Comparison of ENCODE assay signal across 16 cellular contexts in the genomic region with DNA sequence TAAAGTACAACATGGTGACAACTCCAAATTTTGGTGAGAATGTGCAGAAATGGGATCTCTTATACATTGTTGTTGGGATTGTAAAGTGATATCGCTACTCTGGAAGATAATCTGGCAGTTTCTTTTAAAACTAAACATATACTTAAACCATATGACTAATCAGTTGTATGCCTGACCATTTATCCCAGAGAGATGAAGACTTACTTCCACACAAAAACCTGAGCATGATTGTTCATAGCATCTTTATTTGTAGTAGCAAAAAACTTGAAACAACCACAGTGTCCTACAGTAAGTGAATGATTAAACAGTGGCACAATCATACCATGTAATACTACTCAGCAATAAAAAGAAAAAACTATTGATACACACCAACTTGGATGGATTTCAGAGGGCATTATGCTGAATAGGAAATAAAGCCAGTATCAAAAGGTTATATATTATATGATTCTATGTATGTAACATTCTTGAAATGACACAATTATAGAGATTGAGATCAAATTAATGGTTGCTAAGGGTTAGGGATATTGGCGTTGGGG. TPM values are rescaled to one million over a fixed set of nuclear protein-coding genes. Genes with fewer than 3 reads are reported as not detected.
DNase-seq lines count a peak whose midpoint lies in the region; ATAC-seq, FAIRE-seq and TF ChIP-seq lines count a peak whose summit lies in the region.
"Had no signal": no experiment of that assay in that cellular context is flagged by ENCODE, and none has a peak within 500 bp of the region (broad histone marks: within the 10 kb centered on the region; RNA-seq: fewer than 3 reads in every experiment).

No MANE protein-coding gene starts in this region.

- H3K9me3 ChIP-seq in GM12878 (replicated peaks; ENCODE audit: control insufficient read depth, insufficient read depth, low read length) = no peaks in the 10 kb centered on the region; the same call in 2 of the 3 replicates
- no peaks in the 10 kb centered on the region for H3K9me3 ChIP-seq in osteoblast (ENCODE audit: low read depth, low read length)
- no peaks in the 10 kb centered on the region for H3K9me3 ChIP-seq in vagina

- POLR2A ChIA-PET in GM12878 (lab: Charles Lee) = no interaction called here

- H3K27ac ChIP-seq in GM12878 (ENCODE audit: control insufficient read depth, insufficient read depth) (no peak overlapping the region), osteoblast (ENCODE audit: low read depth, low read length) (no peak overlapping the region), vagina (no peak overlapping the region)

- H3K36me3 ChIP-seq in GM12878 (ENCODE audit: control insufficient read depth in 2 of 2, insufficient read depth in 2 of 2, low read length in 1 of 2) = no peaks in the 10 kb centered on the region
- H3K36me3 ChIP-seq in osteoblast (ENCODE audit: insufficient read depth, low read length) = no peaks in the 10 kb centered on the region
- H3K36me3 ChIP-seq in vagina = no peaks in the 10 kb centered on the region

- no peaks in the 10 kb centered on the region for H3K79me2 ChIP-seq in GM12878 (ENCODE audit: control insufficient read depth, insufficient read depth, low read length)
- H3K79me2 ChIP-seq in osteoblast (ENCODE audit: insufficient read depth, low read length) = no peaks in the 10 kb centered on the region

- RAD21 ChIA-PET in GM12878 (lab: Charles Lee; ENCODE audit: unreplicated experiment) = no interaction called here

- in situ Hi-C loops in GM12878 (cut with MboI) = no loop called here

- no peaks in the 10 kb centered on the region for H3K4me1 ChIP-seq in GM12878 (ENCODE audit: control insufficient read depth, insufficient read depth, low read length)
- H3K4me1 ChIP-seq in osteoblast (ENCODE audit: insufficient read depth, low read length) = no peaks in the 10 kb centered on the region
- no peaks in the 10 kb centered on the region for H3K4me1 ChIP-seq in vagina

- no peak for TF ChIP-seq POLR2A in GM12878 (IDR thresholded peaks at IDR 0.05; ENCODE audit: low read depth, low read length)
- no peak for TF ChIP-seq POLR2A in vagina (IDR thresholded peaks at IDR 0.05)

- FAIRE-seq in GM18507 (lab: Jason Lieb, UNC) = peak; percentile 60
- FAIRE-seq in GM12878 (lab: Jason Lieb, UNC) = peak; percentile 23
- FAIRE-seq: G401.6, GM12892, GM19239 had no signal

- intact Hi-C loops in GM12878 (cut with micrococcal nuclease; ENCODE audit: unreplicated experiment) (no loop called here), vagina (cut with DNase I) (no loop called here)

- no TSS peak for BruUV-seq in GM12878 (replicated peaks; lab: Mats Ljungman, UMichigan)

- H4K20me1 ChIP-seq in GM12878 (ENCODE audit: control insufficient read depth, insufficient read depth) (no peaks in the 10 kb centered on the region), osteoblast (ENCODE audit: insufficient read depth, low read length) (no peaks in the 10 kb centered on the region)

- no peak for TF ChIP-seq RAD21 in GM12878 (IDR thresholded peaks at IDR 0.05; ENCODE audit: insufficient read depth, low read depth, low read length)

- SMC1A ChIA-PET in GM12878 (lab: Charles Lee; ENCODE audit: uncharacterized antibody, unreplicated experiment) = no interaction called here

- no peak overlapping the region for H2AFZ ChIP-seq in GM12878 (ENCODE audit: control insufficient read depth, low read depth, low read length)
- no peak overlapping the region for H2AFZ ChIP-seq in osteoblast (ENCODE audit: low read length)
- H2AFZ ChIP-seq: GM23338 had no signal

- CTCF ChIA-PET in GM12878 (lab: Yijun Ruan, JAX) = no interaction called here

- no peak for TF ChIP-seq EP300 in GM12878 (IDR thresholded peaks at IDR 0.05; ENCODE audit: borderline replicate concordance in 1 of 2, control insufficient read depth in 1 of 2, low read depth in 2 of 2, low read length in 2 of 2)

- TF ChIP-seq CTCF in GM12878 (IDR thresholded peaks at IDR 0.05 in 2 of 3, conservative IDR thresholded peaks at IDR 0.05 in 1 of 3; ENCODE audit: control insufficient read depth in 2 of 3, extremely low read depth in 1 of 3, insufficient read depth in 1 of 3, low read depth in 3 of 3, low read length in 3 of 3) (no peak), osteoblast (IDR thresholded peaks at IDR 0.05; ENCODE audit: extremely low read depth, low read depth, low read length) (no peak), vagina (IDR thresholded peaks at IDR 0.05) (no peak)

- DNase-seq in GM18507 (ENCODE audit: extremely low spot score, insufficient read length, low read depth) = no peak
- DNase-seq in GM12878 (ENCODE audit: low read depth, low spot score) = no peak
- DNase-seq in left lobe of liver (ENCODE audit: low spot score) = no peak
- peak; percentile 47 for DNase-seq in osteoblast (ENCODE audit: insufficient read length, low spot score, missing footprints)
- DNase-seq in amygdala (lab: John Stamatoyannopoulos, UW) = no peak
- DNase-seq in vagina (ENCODE audit: extremely low spot score in 2 of 2) = no peak
- DNase-seq in T-helper 1 cell = no peak
- DNase-seq: C1 segment of cervical spinal cord; CD4-positive, alpha-beta T cell; DMS79; H9 had no signal

- no peaks in the 10 kb centered on the region for H3K27me3 ChIP-seq in GM12878 (replicated peaks in 1 of 2; ENCODE audit: control insufficient read depth in 2 of 2, insufficient read depth in 2 of 2, low read length in 1 of 2)
- H3K27me3 ChIP-seq in osteoblast (ENCODE audit: insufficient read depth, low read length) = no peaks in the 10 kb centered on the region
- no peaks in the 10 kb centered on the region for H3K27me3 ChIP-seq in vagina

- WGBS in GM12878 (ENCODE audit: insufficient coverage, insufficient replicate concordance, low lambda C conversion rate, missing lambda C conversion rate) = 66% methylated on average over 2 of the region's 2 CpGs

- H3K4me3 ChIP-seq in GM12878 (no peak overlapping the region), osteoblast (ENCODE audit: insufficient read depth, low read length) (no peak overlapping the region), vagina (no peak overlapping the region)
- H3K4me3 ChIP-seq: GM23338 had no signal

- H3K4me2 ChIP-seq in GM12878 (ENCODE audit: control insufficient read depth, insufficient read depth) (no peak overlapping the region), osteoblast (ENCODE audit: insufficient read depth, low read length) (no peak overlapping the region)
- H3K4me2 ChIP-seq: GM23338 had no signal

- H3K9ac ChIP-seq in GM12878 (ENCODE audit: control insufficient read depth, insufficient read depth, low read length) = no peak overlapping the region

- ATAC-seq in GM12878 (no peak; the same call in 2 of the 3 replicates), left lobe of liver (peak; percentile 47), GM21786 (IDR thresholded peaks at IDR 0.05; ENCODE audit: unreplicated experiment) (no peak)
- ATAC-seq: GM23338 had no signal

TF ChIP-seq in GM12878, 131 proteins besides CTCF, POLR2A, EP300 and RAD21 (continues in another document):
- TF ChIP-seq, protein P1, sequence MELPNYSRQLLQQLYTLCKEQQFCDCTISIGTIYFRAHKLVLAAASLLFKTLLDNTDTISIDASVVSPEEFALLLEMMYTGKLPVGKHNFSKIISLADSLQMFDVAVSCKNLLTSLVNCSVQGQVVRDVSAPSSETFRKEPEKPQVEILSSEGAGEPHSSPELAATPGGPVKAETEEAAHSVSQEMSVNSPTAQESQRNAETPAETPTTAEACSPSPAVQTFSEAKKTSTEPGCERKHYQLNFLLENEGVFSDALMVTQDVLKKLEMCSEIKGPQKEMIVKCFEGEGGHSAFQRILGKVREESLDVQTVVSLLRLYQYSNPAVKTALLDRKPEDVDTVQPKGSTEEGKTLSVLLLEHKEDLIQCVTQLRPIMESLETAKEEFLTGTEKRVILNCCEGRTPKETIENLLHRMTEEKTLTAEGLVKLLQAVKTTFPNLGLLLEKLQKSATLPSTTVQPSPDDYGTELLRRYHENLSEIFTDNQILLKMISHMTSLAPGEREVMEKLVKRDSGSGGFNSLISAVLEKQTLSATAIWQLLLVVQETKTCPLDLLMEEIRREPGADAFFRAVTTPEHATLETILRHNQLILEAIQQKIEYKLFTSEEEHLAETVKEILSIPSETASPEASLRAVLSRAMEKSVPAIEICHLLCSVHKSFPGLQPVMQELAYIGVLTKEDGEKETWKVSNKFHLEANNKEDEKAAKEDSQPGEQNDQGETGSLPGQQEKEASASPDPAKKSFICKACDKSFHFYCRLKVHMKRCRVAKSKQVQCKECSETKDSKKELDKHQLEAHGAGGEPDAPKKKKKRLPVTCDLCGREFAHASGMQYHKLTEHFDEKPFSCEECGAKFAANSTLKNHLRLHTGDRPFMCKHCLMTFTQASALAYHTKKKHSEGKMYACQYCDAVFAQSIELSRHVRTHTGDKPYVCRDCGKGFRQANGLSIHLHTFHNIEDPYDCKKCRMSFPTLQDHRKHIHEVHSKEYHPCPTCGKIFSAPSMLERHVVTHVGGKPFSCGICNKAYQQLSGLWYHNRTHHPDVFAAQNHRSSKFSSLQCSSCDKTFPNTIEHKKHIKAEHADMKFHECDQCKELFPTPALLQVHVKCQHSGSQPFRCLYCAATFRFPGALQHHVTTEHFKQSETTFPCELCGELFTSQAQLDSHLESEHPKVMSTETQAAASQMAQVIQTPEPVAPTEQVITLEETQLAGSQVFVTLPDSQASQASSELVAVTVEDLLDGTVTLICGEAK (IDR thresholded peaks at IDR 0.05; ENCODE audit: borderline replicate concordance) = no peak
- TF ChIP-seq ESRRA (IDR thresholded peaks at IDR 0.05; ENCODE audit: low read length) (no peak), ZZZ3 (IDR thresholded peaks at IDR 0.05; ENCODE audit: control insufficient read depth, insufficient read length, low read depth) (no peak)

RNA-seq across cellular contexts. Expression of a gene that starts 47.3 kb away (rescaled TPM):
- total RNA-seq in GM12878 (2013; cell fraction: nucleolus; rRNA removed) = 97.2 and 104 TPM in 2 replicates
- total RNA-seq in GM12878 (2014; rRNA removed) (8.0 and 8.5 TPM in 2 replicates), GM12878 (2014; rRNA removed; fragmentation: Illumina TruSeq; extraction: Trizol) (8.5 and 9.9 TPM in 2 replicates), GM12878 (2021) (8.0 and 8.7 TPM in 2 replicates), left lobe of liver (50.5 TPM), osteoblast (9.4 and 11.2 TPM in 2 replicates), vagina (37.6 TPM)
- polyA plus RNA-seq in GM12878 (2011; ENCODE audit: low read depth) = 1.5 TPM
- polyA plus RNA-seq in GM12878 (2011; rRNA removed) (20.4 and 33.3 TPM in 2 replicates), GM12878 (2014; fragmentation: Illumina TruSeq; extraction: Trizol) (7.2 and 9.1 TPM in 2 replicates), GM12878 (2014; fragmentation: Nextera tagmentation; extraction: Ambion mirVana) (1 to 10 TPM; 2.1 to 2.9 TPM), GM12878 (2014; rRNA removed) (4.5 and 5.7 TPM in 2 replicates), GM12878 (2016; fragmentation: Nextera tagmentation; extraction: Ambion mirVana) (10 to 100 TPM in 1 of 2 experiments, 1 to 10 TPM in 1; 8.5 to 10.9 TPM)
- 9.8 and 10.7 TPM in 2 replicates for polyA plus RNA-seq in GM12878 (2011; cell fraction: cytosol; rRNA removed)
- 26.0 and 27.5 TPM in 2 replicates for polyA plus RNA-seq in GM12878 (2011; cell fraction: nucleus; rRNA removed)
- polyA plus RNA-seq in GM12878 (2012) = 2.0 and 2.1 TPM in 2 replicates
- polyA minus RNA-seq in GM12878 (2011; rRNA and poly(A)+ RNA removed) = 39.3 and 46.8 TPM in 2 replicates
- 10.6 and 10.8 TPM in 2 replicates for polyA minus RNA-seq in GM12878 (2011; cell fraction: cytosol; rRNA and poly(A)+ RNA removed)
- polyA minus RNA-seq in GM12878 (2011; cell fraction: nucleus; rRNA and poly(A)+ RNA removed) = 39.2 and 52.0 TPM in 2 replicates
